ENCODE assay signal across 1 cellular context in genomic region chr9:77632652-77633051, GRCh38.
TF ChIP-seq lines count a peak whose summit lies in the region.

No MANE protein-coding gene starts in this region.

TF ChIP-seq in H1, 55 proteins besides CTCF, POLR2A, EP300 and RAD21:
- TF ChIP-seq TAF1 (IDR thresholded peaks at IDR 0.05; ENCODE audit: low read depth, low read length) (no peak), SIRT6 (IDR thresholded peaks at IDR 0.05; ENCODE audit: low read length) (no peak), EZH2 (IDR thresholded peaks at IDR 0.05; ENCODE audit: low read depth, low read length, severe bottlenecking) (no peak), GTF2F1 (IDR thresholded peaks at IDR 0.05; ENCODE audit: borderline replicate concordance, low read depth, low read length) (no peak)
